Comparison of ENCODE assay signal across 20 cellular contexts in genomic region chr7:98167653-98168052, GRCh38. TPM values are rescaled to one million over a fixed set of nuclear protein-coding genes. Genes with fewer than 3 reads are reported as not detected.
DNase-seq lines count a peak whose midpoint lies in the region; ATAC-seq and TF ChIP-seq lines count a peak whose summit lies in the region.
"Had no signal": no experiment of that assay in that cellular context is flagged by ENCODE, and none has a peak within 500 bp of the region (broad histone marks: within the 10 kb centered on the region; RNA-seq: fewer than 3 reads in every experiment).

No MANE protein-coding gene starts in this region.

- peak overlapping the region; percentile 37 to 77 for H3K27ac Mint-ChIP-seq in activated naive CD4-positive, alpha-beta T cell treated with anti-CD3 and anti-CD28 coated beads, Interleukin-2, amount 50 U/mL, for 72 hours
- H3K27ac Mint-ChIP-seq in GM23338: 0 out of 2 replicates have a peak overlapping the region, but pooled peaks have one; percentile 38
- H3K27ac Mint-ChIP-seq: IgD-negative memory B cell had no signal

- 0 out of 2 replicates have a peak, but pooled peaks cover 2% of the 10 kb centered on the region for H3F3A ChIP-seq in GM23338 (replicated peaks; ENCODE audit: low read depth)

- peaks cover 22% of the 10 kb centered on the region; the same call in 2 of the 3 replicates for H3K4me1 Mint-ChIP-seq in GM23338

- H3K4me2 ChIP-seq in GM23338: no peak overlapping the region

- H2AFZ ChIP-seq in GM23338: no peak overlapping the region

- no peaks in the 10 kb centered on the region for H3K36me3 Mint-ChIP-seq in activated naive CD4-positive, alpha-beta T cell treated with anti-CD3 and anti-CD28 coated beads, Interleukin-2, amount 50 U/mL, for 72 hours
- H3K36me3 Mint-ChIP-seq in GM23338 (ENCODE audit: low read depth): peaks cover 8% of the 10 kb centered on the region; the same call in 2 of the 3 replicates

- DNase-seq in activated naive CD4-positive, alpha-beta T cell treated with anti-CD3 and anti-CD28 coated beads, Interleukin-2, amount 50 U/mL, for 72 hours (ENCODE audit: low spot score in 2 of 2): no peak
- no peak for DNase-seq in activated naive CD4-positive, alpha-beta T cell treated with anti-CD3 and anti-CD28 coated beads, Interleukin-2, amount 50 U/mL, for 16 hours
- DNase-seq in GM23338 (ENCODE audit: low spot score) (no peak), SHP77 (lab: John Stamatoyannopoulos, UW) (no peak)
- DNase-seq: AML-193, C1 segment of cervical spinal cord, NCI-H1105, NCI-H2029 treated with DMSO at 0.1 percent for 48 hours, NCI-H2171, NCI-H524 treated with DMSO at 0.1 percent for 48 hours, NCI-H82, Peyer's patch had no signal

- H3K9me2 ChIP-seq in GM23338 (ENCODE audit: insufficient read depth): no peaks in the 10 kb centered on the region

- no peaks in the 10 kb centered on the region for H3K9me3 Mint-ChIP-seq in activated naive CD4-positive, alpha-beta T cell treated with anti-CD3 and anti-CD28 coated beads, Interleukin-2, amount 50 U/mL, for 72 hours
- no peaks in the 10 kb centered on the region for H3K9me3 Mint-ChIP-seq in GM23338
- H3K9me3 Mint-ChIP-seq: IgD-negative memory B cell had no signal

- H4K20me1 ChIP-seq in GM23338 (replicated peaks; ENCODE audit: insufficient read depth): peaks cover 13% of the 10 kb centered on the region; the same call in 1 of the 2 replicates

- no peak overlapping the region for H3K4me3 Mint-ChIP-seq in GM23338

- no peak for ATAC-seq in activated naive CD4-positive, alpha-beta T cell treated with anti-CD3 and anti-CD28 coated beads, Interleukin-2, amount 50 U/mL, for 72 hours
- ATAC-seq in GM23338 (no peak), GM21619 (IDR thresholded peaks at IDR 0.05; ENCODE audit: unreplicated experiment) (no peak), HG02884 (IDR thresholded peaks at IDR 0.05; ENCODE audit: unreplicated experiment) (no peak)

- H3K27ac ChIP-seq in GM23338 (ENCODE audit: low read depth) (no peak overlapping the region), cingulate gyrus (ENCODE audit: low read depth, low read length) (peak overlapping the region; percentile 54)
- H3K27ac ChIP-seq: Peyer's patch, SJSA1 had no signal

- H3K79me2 ChIP-seq in GM23338 (replicated peaks; ENCODE audit: insufficient read depth): peaks cover 12% of the 10 kb centered on the region; the same call in 1 of the 2 replicates

- no peak overlapping the region for H3K4me3 ChIP-seq in GM23338
- H3K4me3 ChIP-seq: Peyer's patch, SJSA1 had no signal

- no peaks in the 10 kb centered on the region for H3K27me3 ChIP-seq in GM23338 (ENCODE audit: insufficient read depth)
- H3K27me3 ChIP-seq: Peyer's patch, SJSA1 had no signal

- H3K36me3 ChIP-seq in GM23338 (ENCODE audit: insufficient read depth): no peaks in the 10 kb centered on the region
- H3K36me3 ChIP-seq: SJSA1 had no signal

- peaks cover 5% of the 10 kb centered on the region for H3K4me1 ChIP-seq in GM23338 (ENCODE audit: insufficient read depth)
- H3K4me1 ChIP-seq: SJSA1 had no signal

- H3K27me3 Mint-ChIP-seq in GM23338 (ENCODE audit: insufficient read depth, low read depth, poor library complexity): peaks cover 3% of the 10 kb centered on the region
- H3K27me3 Mint-ChIP-seq: IgD-negative memory B cell had no signal

- no peak for TF ChIP-seq CTCF in GM23338 (conservative IDR thresholded peaks at IDR 0.05; ENCODE audit: low read depth in 2 of 2)

TF ChIP-seq in GM23338, 12 proteins besides CTCF, POLR2A, EP300 and RAD21 (continues in another document):
- no peak for TF ChIP-seq ZNF462 (CRISPR knock-in tag; IDR thresholded peaks at IDR 0.05)
- no peak for TF ChIP-seq STAT1 (IDR thresholded peaks at IDR 0.05; ENCODE audit: unreplicated experiment)
- no peak for TF ChIP-seq NANOG (IDR thresholded peaks at IDR 0.05; ENCODE audit: borderline replicate concordance)
- TF ChIP-seq POLR2AphosphoS5 (IDR thresholded peaks at IDR 0.05; ENCODE audit: low read depth): no peak
- TF ChIP-seq, protein P1, sequence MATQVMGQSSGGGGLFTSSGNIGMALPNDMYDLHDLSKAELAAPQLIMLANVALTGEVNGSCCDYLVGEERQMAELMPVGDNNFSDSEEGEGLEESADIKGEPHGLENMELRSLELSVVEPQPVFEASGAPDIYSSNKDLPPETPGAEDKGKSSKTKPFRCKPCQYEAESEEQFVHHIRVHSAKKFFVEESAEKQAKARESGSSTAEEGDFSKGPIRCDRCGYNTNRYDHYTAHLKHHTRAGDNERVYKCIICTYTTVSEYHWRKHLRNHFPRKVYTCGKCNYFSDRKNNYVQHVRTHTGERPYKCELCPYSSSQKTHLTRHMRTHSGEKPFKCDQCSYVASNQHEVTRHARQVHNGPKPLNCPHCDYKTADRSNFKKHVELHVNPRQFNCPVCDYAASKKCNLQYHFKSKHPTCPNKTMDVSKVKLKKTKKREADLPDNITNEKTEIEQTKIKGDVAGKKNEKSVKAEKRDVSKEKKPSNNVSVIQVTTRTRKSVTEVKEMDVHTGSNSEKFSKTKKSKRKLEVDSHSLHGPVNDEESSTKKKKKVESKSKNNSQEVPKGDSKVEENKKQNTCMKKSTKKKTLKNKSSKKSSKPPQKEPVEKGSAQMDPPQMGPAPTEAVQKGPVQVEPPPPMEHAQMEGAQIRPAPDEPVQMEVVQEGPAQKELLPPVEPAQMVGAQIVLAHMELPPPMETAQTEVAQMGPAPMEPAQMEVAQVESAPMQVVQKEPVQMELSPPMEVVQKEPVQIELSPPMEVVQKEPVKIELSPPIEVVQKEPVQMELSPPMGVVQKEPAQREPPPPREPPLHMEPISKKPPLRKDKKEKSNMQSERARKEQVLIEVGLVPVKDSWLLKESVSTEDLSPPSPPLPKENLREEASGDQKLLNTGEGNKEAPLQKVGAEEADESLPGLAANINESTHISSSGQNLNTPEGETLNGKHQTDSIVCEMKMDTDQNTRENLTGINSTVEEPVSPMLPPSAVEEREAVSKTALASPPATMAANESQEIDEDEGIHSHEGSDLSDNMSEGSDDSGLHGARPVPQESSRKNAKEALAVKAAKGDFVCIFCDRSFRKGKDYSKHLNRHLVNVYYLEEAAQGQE (IDR thresholded peaks at IDR 0.05; ENCODE audit: unreplicated experiment): no peak
- TF ChIP-seq ZNF331 (CRISPR knock-in tag; IDR thresholded peaks at IDR 0.05; ENCODE audit: low read depth): no peak

RNA-seq across cellular contexts. Expression of gene BHLHA15, which starts 43.6 kb away (rescaled TPM):
- total RNA-seq in activated naive CD4-positive, alpha-beta T cell treated with anti-CD3 and anti-CD28 coated beads, Interleukin-2, amount 50 U/mL, for 72 hours: under 1 TPM in 1 of 2 donors, not detected in 1; 0.66 TPM
- 8.3 and 10.9 TPM in 2 replicates for total RNA-seq in GM23338 (2014; rRNA removed; shearing (Covaris generic))
- 0.99 and 1.4 TPM in 2 replicates for polyA plus RNA-seq in GM23338 (2016; fragmentation: Nextera tagmentation; extraction: Ambion mirVana)
- total RNA-seq: A172, G401, SJSA1 had no signal
- polyA plus RNA-seq: AG04450 had no signal
